In the genomic region with DNA sequence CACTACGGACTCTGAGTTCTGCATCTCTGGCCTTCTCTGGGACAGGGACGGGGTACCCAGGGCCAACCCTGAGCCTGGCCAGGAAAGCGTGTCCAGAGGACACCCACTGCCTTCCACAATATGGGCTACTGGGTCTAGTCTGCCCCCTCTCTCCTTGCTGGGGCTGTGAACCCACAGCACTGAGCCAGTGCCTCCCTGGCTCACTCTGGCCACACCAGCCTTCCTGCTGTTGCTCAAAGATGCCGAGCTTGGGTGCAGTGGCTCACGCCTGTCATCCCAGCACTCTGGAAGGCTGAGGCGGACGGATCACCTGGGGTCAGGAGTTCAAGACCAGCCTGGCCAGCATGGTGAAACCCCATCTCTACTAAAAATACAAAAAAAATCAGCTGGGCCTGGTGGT, we compare ENCODE assay signal across 24 cellular contexts.
"Had no signal": no experiment of that assay in that cellular context is flagged by ENCODE, and none has a peak within 500 bp of the region (broad histone marks: within the 10 kb centered on the region; RNA-seq: fewer than 3 reads in every experiment).

No MANE protein-coding gene starts in this region.

- H3K27ac Mint-ChIP-seq: natural killer cell treated with Interleukin-12 subunit alpha and Interleukin-12 subunit beta and Interleukin-15 and Interleukin-18, amount 100 ng/mL, for 72 hours; stimulated activated memory B cell treated with anti-CD40 and anti-IgM and Interleukin-4, amounts not matched to agents 10 μg/mL and 1 μg/mL and 100 μg/mL, for 72 hours; stimulated activated naive CD8-positive, alpha-beta T cell treated with anti-CD3 and anti-CD28 coated beads, Interleukin-15, amount 100 ng/mL, for 72 hours; type B pancreatic cell had no signal

- H3K27me3 Mint-ChIP-seq: stimulated activated naive CD8-positive, alpha-beta T cell treated with anti-CD3 and anti-CD28 coated beads, Interleukin-15, amount 100 ng/mL, for 72 hours had no signal

- H3K9me3 ChIP-seq: left ventricle myocardium inferior, mucosa of descending colon, pancreas, prostate gland, tibial nerve, uterus had no signal

- ATAC-seq: mucosa of descending colon; naive thymus-derived CD4-positive, alpha-beta T cell; natural killer cell treated with Interleukin-12 subunit alpha and Interleukin-12 subunit beta and Interleukin-15 and Interleukin-18, amount 100 ng/mL, for 72 hours; pancreas; right cardiac atrium; stimulated activated memory B cell treated with anti-CD40 and anti-IgM and Interleukin-4, amounts not matched to agents 10 μg/mL and 1 μg/mL and 100 μg/mL, for 72 hours; stimulated activated naive CD8-positive, alpha-beta T cell treated with anti-CD3 and anti-CD28 coated beads, Interleukin-15, amount 100 ng/mL, for 72 hours had no signal

- H3K4me1 Mint-ChIP-seq: stimulated activated memory B cell treated with anti-CD40 and anti-IgM and Interleukin-4, amounts not matched to agents 10 μg/mL and 1 μg/mL and 100 μg/mL, for 72 hours had no signal

- H3K9me3 Mint-ChIP-seq: natural killer cell treated with Interleukin-12 subunit alpha and Interleukin-12 subunit beta and Interleukin-15 and Interleukin-18, amount 100 ng/mL, for 72 hours; stimulated activated memory B cell treated with anti-CD40 and anti-IgM and Interleukin-4, amounts not matched to agents 10 μg/mL and 1 μg/mL and 100 μg/mL, for 72 hours; stimulated activated naive CD8-positive, alpha-beta T cell treated with anti-CD3 and anti-CD28 coated beads, Interleukin-15, amount 100 ng/mL, for 72 hours; type B pancreatic cell had no signal

- H3K27ac ChIP-seq: left ventricle myocardium inferior, pancreas, prostate gland, tibial nerve, uterus had no signal

- H3K4me2 ChIP-seq: smooth muscle cell had no signal

- H3K27me3 ChIP-seq: pancreas, tibial nerve, uterus had no signal

- H3K36me3 ChIP-seq: left ventricle myocardium inferior, pancreas, prostate gland, tibial nerve, uterus had no signal

- H3K4me3 ChIP-seq: left ventricle myocardium inferior, lung, mucosa of descending colon, pancreas, prostate gland, smooth muscle cell, tibial nerve, uterus had no signal

- H3K4me1 ChIP-seq: pancreas, prostate gland, tibial nerve, uterus had no signal

- DNase-seq: hypothalamus; left ventricle myocardium inferior; mesendoderm; midbrain; mucosa of descending colon; naive thymus-derived CD4-positive, alpha-beta T cell; retina; right cardiac atrium; stimulated activated CD4-positive, alpha-beta T cell treated with anti-CD3 and anti-CD28 coated beads, Interleukin-1b, Interleukin-23, amount 100 ng/mL, for 48 hours; stimulated activated CD4-positive, alpha-beta T cell treated with anti-CD3 and anti-CD28 coated beads, Interleukin-2, amount 100 ng/mL, for 48 hours; stimulated activated CD4-positive, alpha-beta T cell treated with anti-CD3 and anti-CD28 coated beads, Interleukin-4, amount 100 ng/mL, for 4 hours; stimulated activated CD8-positive, alpha-beta memory T cell treated with anti-CD3 and anti-CD28 coated beads, Interleukin-4, amount 100 ng/mL, for 48 hours; stimulated activated naive CD4-positive, alpha-beta T cell treated with Interleukin-2 at 50 U/mL for 16 hours; stimulated activated naive CD8-positive, alpha-beta T cell treated with anti-CD3 and anti-CD28 coated beads, Interleukin-15, amount 100 ng/mL, for 72 hours; substantia nigra; uterus had no signal

- H3K36me3 Mint-ChIP-seq: naive thymus-derived CD4-positive, alpha-beta T cell; natural killer cell treated with Interleukin-12 subunit alpha and Interleukin-12 subunit beta and Interleukin-15 and Interleukin-18, amount 100 ng/mL, for 72 hours; stimulated activated memory B cell treated with anti-CD40 and anti-IgM and Interleukin-4, amounts not matched to agents 10 μg/mL and 1 μg/mL and 100 μg/mL, for 72 hours had no signal

- H3K4me3 Mint-ChIP-seq: naive thymus-derived CD4-positive, alpha-beta T cell; natural killer cell treated with Interleukin-12 subunit alpha and Interleukin-12 subunit beta and Interleukin-15 and Interleukin-18, amount 100 ng/mL, for 72 hours; stimulated activated memory B cell treated with anti-CD40 and anti-IgM and Interleukin-4, amounts not matched to agents 10 μg/mL and 1 μg/mL and 100 μg/mL, for 72 hours; stimulated activated naive CD8-positive, alpha-beta T cell treated with anti-CD3 and anti-CD28 coated beads, Interleukin-15, amount 100 ng/mL, for 72 hours; type B pancreatic cell had no signal
